ENCODE assay signal across 1 cellular context in the genomic region with DNA sequence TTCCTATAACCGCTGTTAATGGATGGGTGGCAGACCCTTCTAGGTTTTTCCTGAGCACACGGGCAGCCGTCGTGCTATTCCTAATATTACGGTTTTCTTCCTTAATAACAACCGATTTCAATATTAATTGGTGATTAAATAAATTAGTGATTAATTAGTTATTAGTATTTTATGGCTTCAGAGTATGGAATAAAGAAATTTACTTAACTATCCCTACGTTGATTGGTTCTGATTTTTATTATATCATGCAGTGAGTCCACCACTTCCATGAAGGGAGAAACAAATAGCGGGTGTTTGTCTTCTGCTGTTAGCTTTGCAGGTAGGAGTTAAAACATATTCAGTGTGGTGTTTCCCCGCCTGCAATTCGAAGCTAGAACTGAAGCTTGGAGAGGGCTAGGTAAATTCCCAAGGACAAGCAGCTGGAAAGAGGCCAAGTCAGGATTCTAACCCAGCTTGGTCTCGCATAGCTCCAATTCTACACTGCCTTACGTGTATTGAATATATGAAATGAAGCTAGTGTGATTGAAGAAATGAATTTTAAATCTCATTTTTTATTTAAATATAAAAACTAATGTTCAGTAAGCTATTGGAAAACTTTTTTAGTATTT.
TF ChIP-seq lines count a peak whose summit lies in the region.

No MANE protein-coding gene starts in this region.

TF ChIP-seq in HepG2, 621 proteins besides CTCF, POLR2A, EP300 and RAD21 (continued from another document):
- no peak for TF ChIP-seq ZFP36 (IDR thresholded peaks at IDR 0.05; ENCODE audit: borderline replicate concordance, low read depth, low read length, partially characterized antibody)
